21 cellular contexts compared by ENCODE assay signal in the genomic region with DNA sequence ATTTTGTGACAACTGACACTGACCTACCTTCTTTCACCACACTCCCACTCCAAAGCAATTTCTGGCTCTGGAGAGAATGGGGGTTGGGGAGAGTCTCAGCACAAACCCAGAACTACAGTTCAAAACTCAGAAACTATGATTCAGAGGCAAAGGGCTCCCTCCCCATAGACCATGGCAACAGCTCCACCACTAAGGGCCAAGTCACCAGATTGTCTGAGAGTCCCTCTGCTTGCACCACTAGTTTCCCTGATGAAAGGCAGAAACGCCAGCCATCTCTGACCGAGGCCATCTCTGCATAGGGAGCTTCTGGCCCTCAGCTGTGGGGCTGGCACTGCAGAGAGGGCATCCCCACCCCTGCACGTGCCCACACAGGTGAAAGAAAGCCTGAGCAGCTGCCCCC.
"Had no signal": no experiment of that assay in that cellular context is flagged by ENCODE, and none has a peak within 500 bp of the region (broad histone marks: within the 10 kb centered on the region; RNA-seq: fewer than 3 reads in every experiment).

No MANE protein-coding gene starts in this region.

- H3K4me3 Mint-ChIP-seq: dendritic cell treated with granulocyte-macrophage colony-stimulating factor and Interleukin-4, amounts not matched to agents 40 ng/mL and 50 ng/mL, for 4 days; memory B cell; mesothelial cell of epicardium; natural killer cell; neural progenitor cell had no signal

- H3K9me3 Mint-ChIP-seq: dendritic cell treated with granulocyte-macrophage colony-stimulating factor and Interleukin-4, amounts not matched to agents 40 ng/mL and 50 ng/mL, for 4 days; memory B cell; mesothelial cell of epicardium; natural killer cell; neural progenitor cell had no signal

- DNase-seq: central memory CD4-positive, alpha-beta T cell; esophagus squamous epithelium; foreskin fibroblast; heart right ventricle; hypothalamus; kidney glomerular epithelial cell; lower lobe of right lung; natural killer cell; occipital lobe; psoas muscle; retina; small intestine; stimulated activated CD4-positive, alpha-beta T cell treated with anti-CD3 and anti-CD28 coated beads, Interleukin-12 subunit alpha, Interleukin-12 subunit beta, amount 100 ng/mL, for 4 hours; stimulated activated CD4-positive, alpha-beta T cell treated with anti-CD3 and anti-CD28 coated beads, Interleukin-2, amount 100 ng/mL, for 48 hours; stimulated activated naive CD4-positive, alpha-beta T cell treated with Interleukin-2 at 50 U/mL for 16 hours; trophoblast cell had no signal

- ATAC-seq: left lobe of liver, lower lobe of right lung, natural killer cell, psoas muscle had no signal

- H3K27me3 Mint-ChIP-seq: memory B cell had no signal

- H3K4me1 Mint-ChIP-seq: memory B cell, natural killer cell had no signal

- H3K27ac Mint-ChIP-seq: dendritic cell treated with granulocyte-macrophage colony-stimulating factor and Interleukin-4, amounts not matched to agents 40 ng/mL and 50 ng/mL, for 4 days; memory B cell; mesothelial cell of epicardium; natural killer cell; neural progenitor cell had no signal

- H3K36me3 Mint-ChIP-seq: memory B cell, mesothelial cell of epicardium, natural killer cell, neural progenitor cell had no signal
